In the genomic region with DNA sequence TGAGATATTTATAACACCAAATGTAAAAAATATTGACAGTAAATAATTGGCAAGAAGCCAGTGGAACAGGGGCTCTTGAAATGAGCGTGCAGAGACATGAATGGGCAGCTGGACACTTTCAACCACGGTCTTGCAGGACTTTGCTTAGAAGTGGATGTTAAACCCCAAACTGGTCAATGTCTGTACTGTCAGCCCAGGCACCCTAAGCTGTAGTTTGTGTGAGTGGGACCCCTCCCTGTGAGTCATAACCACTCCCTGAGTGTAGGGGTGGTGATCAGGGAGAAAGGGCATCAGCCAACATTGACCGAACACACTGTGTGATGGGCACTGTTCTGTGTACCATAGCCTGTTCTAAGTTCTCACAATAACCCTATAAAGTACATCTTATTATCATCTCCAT, we compare ENCODE assay signal across 20 cellular contexts.
DNase-seq lines count a peak whose midpoint lies in the region; ATAC-seq and TF ChIP-seq lines count a peak whose summit lies in the region.
"Had no signal": no experiment of that assay in that cellular context is flagged by ENCODE, and none has a peak within 500 bp of the region (broad histone marks: within the 10 kb centered on the region; RNA-seq: fewer than 3 reads in every experiment).

No MANE protein-coding gene starts in this region.

- intact Hi-C loops in left colon (cut with DNase I, micrococcal nuclease), result no loop called here
- intact Hi-C loops in lower lobe of right lung (cut with DNase I), result no loop called here

- H3K4me3 Mint-ChIP-seq in glutamatergic neuron (ENCODE audit: unreplicated experiment), result no peak overlapping the region
- H3K4me3 Mint-ChIP-seq: CD8-positive, alpha-beta T cell; stimulated activated naive B cell treated with anti-CD40 and anti-IgM and Interleukin-4, amounts not matched to agents 10 μg/mL and 1 μg/mL and 100 μg/mL, for 72 hours; WTC11 had no signal

- H3K27me3 ChIP-seq in lower lobe of right lung (ENCODE audit: low read depth), result no peaks in the 10 kb centered on the region
- H3K27me3 ChIP-seq: gastrocnemius medialis, neutrophil had no signal

- TF ChIP-seq CTCF in RWPE1 (conservative IDR thresholded peaks at IDR 0.05; ENCODE audit: low read depth) (no peak), glutamatergic neuron (IDR thresholded peaks at IDR 0.05; ENCODE audit: partially characterized antibody, unreplicated experiment) (no peak), lower lobe of right lung (IDR thresholded peaks at IDR 0.05) (no peak)

- H3K27ac Mint-ChIP-seq in glutamatergic neuron (ENCODE audit: unreplicated experiment), result no peak overlapping the region
- H3K27ac Mint-ChIP-seq: CD8-positive, alpha-beta T cell; stimulated activated naive B cell treated with anti-CD40 and anti-IgM and Interleukin-4, amounts not matched to agents 10 μg/mL and 1 μg/mL and 100 μg/mL, for 72 hours; WTC11 had no signal

- H3K36me3 ChIP-seq in lower lobe of right lung, result peaks cover 38% of the 10 kb centered on the region
- H3K36me3 ChIP-seq: thoracic aorta had no signal

- H3K27me3 Mint-ChIP-seq in glutamatergic neuron (ENCODE audit: unreplicated experiment), result no peaks in the 10 kb centered on the region
- H3K27me3 Mint-ChIP-seq: stimulated activated naive B cell treated with anti-CD40 and anti-IgM and Interleukin-4, amounts not matched to agents 10 μg/mL and 1 μg/mL and 100 μg/mL, for 72 hours had no signal

- peak; percentile 43 for ATAC-seq in left colon
- ATAC-seq in lower lobe of right lung, result no peak
- ATAC-seq: CD8-positive, alpha-beta T cell; gastrocnemius medialis; stimulated activated naive B cell treated with anti-CD40 and anti-IgM and Interleukin-4, amounts not matched to agents 10 μg/mL and 1 μg/mL and 100 μg/mL, for 72 hours; WTC11 had no signal

- H3K36me3 Mint-ChIP-seq in glutamatergic neuron (ENCODE audit: unreplicated experiment), result no peaks in the 10 kb centered on the region

- no peaks in the 10 kb centered on the region for H3K9me3 Mint-ChIP-seq in glutamatergic neuron (ENCODE audit: unreplicated experiment)
- H3K9me3 Mint-ChIP-seq: CD8-positive, alpha-beta T cell; stimulated activated naive B cell treated with anti-CD40 and anti-IgM and Interleukin-4, amounts not matched to agents 10 μg/mL and 1 μg/mL and 100 μg/mL, for 72 hours; WTC11 had no signal

- CTCF ChIA-PET in RWPE1 (lab: Yijun Ruan, JAX), result interaction anchor here (0.7 kb wide), 1 partner anchor 553 kb away, joined by 3 read pairs; no protein-coding TSS in a partner anchor

- POLR2A ChIA-PET in RWPE1 (lab: Yijun Ruan, JAX; ENCODE audit: low non-redundant PET), result no interaction called here

- DNase-seq in ELR (ENCODE audit: low read depth) (peak; percentile 41), HT1080 (ENCODE audit: low read depth) (peak; percentile 30), RWPE1 (ENCODE audit: low spot score) (peak; percentile 29), left colon (no peak), glutamatergic neuron (no peak), germinal center (ENCODE audit: low spot score) (no peak), lower lobe of right lung (no peak)
- DNase-seq: activated CD4-positive, alpha-beta T cell treated with anti-CD3 and anti-CD28 coated beads, Interleukin-2, amount 50 U/mL, for 4 hours; CD8-positive, alpha-beta T cell; gastrocnemius medialis; GOT3; NCI-H1694 treated with DMSO at 0.1 percent for 48 hours; RPMI8226; stimulated activated CD4-positive, alpha-beta T cell treated with anti-CD3 and anti-CD28 coated beads, Interleukin-2, amount 100 ng/mL, for 48 hours; stimulated activated naive B cell treated with anti-CD40 and anti-IgM and Interleukin-4, amounts not matched to agents 10 μg/mL and 1 μg/mL and 100 μg/mL, for 72 hours; T1000 had no signal

- no peak overlapping the region for H3K4me3 ChIP-seq in lower lobe of right lung
- H3K4me3 ChIP-seq: gastrocnemius medialis, smooth muscle cell, thoracic aorta had no signal

- no peaks in the 10 kb centered on the region for H3K9me3 ChIP-seq in lower lobe of right lung
- H3K9me3 ChIP-seq: gastrocnemius medialis, neutrophil, thoracic aorta had no signal

- no peaks in the 10 kb centered on the region for H3K4me1 ChIP-seq in lower lobe of right lung

- no peaks in the 10 kb centered on the region for H3K4me1 Mint-ChIP-seq in glutamatergic neuron (ENCODE audit: low read depth, unreplicated experiment)

- no peak overlapping the region for H3K27ac ChIP-seq in RWPE1
- no peak overlapping the region for H3K27ac ChIP-seq in lower lobe of right lung
- H3K27ac ChIP-seq: gastrocnemius medialis, thoracic aorta had no signal

Comparison
In these comparisons a context has a peak if more than half of its experiments do, and no peak if none do; other contexts are left out.
1. DNase-seq: peak in ELR (single experiment), HT1080 (single experiment) and RWPE1 (single experiment); none in left colon (0 of 2), glutamatergic neuron (single experiment), germinal center (single experiment) and lower lobe of right lung (single experiment).